29 cellular contexts compared by ENCODE assay signal in the genomic region with DNA sequence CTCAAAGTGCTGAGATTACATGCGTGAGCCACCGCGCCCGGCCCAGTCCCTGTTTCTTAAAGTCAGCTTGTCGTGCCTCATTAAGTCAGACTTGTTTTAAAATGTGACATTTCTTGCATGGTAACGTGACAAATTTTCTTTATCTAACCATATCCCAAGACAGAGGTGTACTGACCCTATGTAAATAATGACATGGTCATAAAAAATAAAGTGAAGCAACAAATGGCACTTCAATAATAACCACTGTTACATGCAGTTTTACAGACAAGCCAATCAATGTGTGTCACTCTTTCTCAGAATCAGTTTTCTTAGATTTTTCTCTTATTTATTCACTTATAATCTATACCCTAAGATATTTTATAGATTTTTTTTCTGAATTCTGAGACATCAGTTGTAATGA.
"Had no signal": no experiment of that assay in that cellular context is flagged by ENCODE, and none has a peak within 500 bp of the region (broad histone marks: within the 10 kb centered on the region; RNA-seq: fewer than 3 reads in every experiment).

No MANE protein-coding gene starts in this region.

- H3K36me3 ChIP-seq: colonic mucosa, esophagus muscularis mucosa, esophagus squamous epithelium, gastrocnemius medialis, gastroesophageal sphincter, heart left ventricle, heart right ventricle had no signal

- H3K9me3 Mint-ChIP-seq: dendritic cell treated with granulocyte-macrophage colony-stimulating factor and Interleukin-4, amounts not matched to agents 40 ng/mL and 50 ng/mL, for 4 days; effector memory CD8-positive, alpha-beta T cell had no signal

- H3K4me1 ChIP-seq: colonic mucosa, foreskin keratinocyte had no signal

- H3K27me3 Mint-ChIP-seq: dendritic cell treated with granulocyte-macrophage colony-stimulating factor and Interleukin-4, amounts not matched to agents 40 ng/mL and 50 ng/mL, for 4 days had no signal

- H3K27ac ChIP-seq: colonic mucosa, coronary artery, epithelial cell of prostate, esophagus muscularis mucosa, esophagus squamous epithelium, foreskin keratinocyte, gastroesophageal sphincter had no signal

- H3K4me3 ChIP-seq: colonic mucosa, coronary artery, dorsolateral prefrontal cortex, esophagus muscularis mucosa, esophagus squamous epithelium, gastrocnemius medialis, gastroesophageal sphincter had no signal

- H3K27ac Mint-ChIP-seq: dendritic cell treated with granulocyte-macrophage colony-stimulating factor and Interleukin-4, amounts not matched to agents 40 ng/mL and 50 ng/mL, for 4 days; effector memory CD8-positive, alpha-beta T cell; endodermal cell had no signal

- ATAC-seq: effector memory CD8-positive, alpha-beta T cell; esophagus mucosa; foreskin keratinocyte; gastrocnemius medialis; gastroesophageal sphincter; heart left ventricle; heart right ventricle had no signal

- DNase-seq: colonic mucosa; cortex of kidney; dermis blood vessel endothelial cell; dorsolateral prefrontal cortex; effector CD4-positive, alpha-beta T cell; effector CD8-positive, alpha-beta T cell; effector memory CD4-positive, alpha-beta T cell; effector memory CD8-positive, alpha-beta T cell; endodermal cell; erythroblast; esophagus squamous epithelium; foreskin fibroblast; foreskin keratinocyte; foreskin melanocyte; gastrocnemius medialis; glutamatergic neuron; head of caudate nucleus; heart left ventricle; heart right ventricle had no signal

- H3K9me3 ChIP-seq: colonic mucosa, esophagus muscularis mucosa, esophagus squamous epithelium, gastrocnemius medialis, gastroesophageal sphincter, heart left ventricle, heart right ventricle had no signal

- FAIRE-seq: colon, endometrium, endothelial cell of umbilical vein, frontal cortex had no signal

- H3K4me3 Mint-ChIP-seq: dendritic cell treated with granulocyte-macrophage colony-stimulating factor and Interleukin-4, amounts not matched to agents 40 ng/mL and 50 ng/mL, for 4 days; effector memory CD8-positive, alpha-beta T cell; endodermal cell had no signal
